In genomic region chr5:161757223-161757622, GRCh38 we compare ENCODE assay signal across 3 cellular contexts.
"Had no signal": no experiment of that assay in that cellular context is flagged by ENCODE, and none has a peak within 500 bp of the region (broad histone marks: within the 10 kb centered on the region; RNA-seq: fewer than 3 reads in every experiment).

No MANE protein-coding gene starts in this region.

- ATAC-seq: GM12878 had no signal

- DNase-seq: GDM1, GF-D8 had no signal

- H3K4me3 ChIP-seq: GM12878 had no signal
